In genomic region chr1:27644369-27645070, GRCh38 we compare ENCODE assay signal across 11 cellular contexts. TPM values are rescaled to one million over a fixed set of nuclear protein-coding genes. Genes with fewer than 3 reads are reported as not detected.
"Had no signal": no experiment of that assay in that cellular context is flagged by ENCODE, and none has a peak within 500 bp of the region (broad histone marks: within the 10 kb centered on the region; RNA-seq: fewer than 3 reads in every experiment).

No MANE protein-coding gene starts in this region.

- H3K36me3 ChIP-seq: gastroesophageal sphincter, left ventricle myocardium inferior, tibial artery, uterus had no signal

- H3K36me3 Mint-ChIP-seq: memory B cell had no signal

- H3K27me3 Mint-ChIP-seq: memory B cell had no signal

- H3K4me3 ChIP-seq: gastroesophageal sphincter, left ventricle myocardium inferior, skin epidermis, tibial artery, uterus had no signal

- H3K27me3 ChIP-seq: gastroesophageal sphincter, tibial artery, uterus had no signal

- H3K9me3 Mint-ChIP-seq: activated CD4-positive, alpha-beta memory T cell treated with anti-CD3 and anti-CD28 coated beads, Interleukin-2, amount 10 ng/mL, durations not matched to agents 7 days and 5 days; activated T-helper 1 cell treated with anti-CD3 and anti-CD28 coated beads, Interleukin-12 subunit alpha, Interleukin-12 subunit beta, Interleukin-2, Interleukin-4 antibody, amounts not matched to agents 30 ng/mL and 10 ng/mL and 1 ng/mL, durations not matched to agents 14 hours and 24 hours and 36 hours; memory B cell had no signal

- H3K4me1 ChIP-seq: uterus had no signal

- DNase-seq: cortex of kidney, T1000 had no signal

- H3K4me3 Mint-ChIP-seq: activated CD4-positive, alpha-beta memory T cell treated with anti-CD3 and anti-CD28 coated beads, Interleukin-2, amount 10 ng/mL, durations not matched to agents 7 days and 5 days; activated T-helper 1 cell treated with anti-CD3 and anti-CD28 coated beads, Interleukin-12 subunit alpha, Interleukin-12 subunit beta, Interleukin-2, Interleukin-4 antibody, amounts not matched to agents 30 ng/mL and 10 ng/mL and 1 ng/mL, durations not matched to agents 14 hours and 24 hours and 36 hours; memory B cell had no signal

- H3K27ac ChIP-seq: gastroesophageal sphincter, left ventricle myocardium inferior, tibial artery, uterus had no signal

- H3K27ac Mint-ChIP-seq: activated CD4-positive, alpha-beta memory T cell treated with anti-CD3 and anti-CD28 coated beads, Interleukin-2, amount 10 ng/mL, durations not matched to agents 7 days and 5 days; activated T-helper 1 cell treated with anti-CD3 and anti-CD28 coated beads, Interleukin-12 subunit alpha, Interleukin-12 subunit beta, Interleukin-2, Interleukin-4 antibody, amounts not matched to agents 30 ng/mL and 10 ng/mL and 1 ng/mL, durations not matched to agents 14 hours and 24 hours and 36 hours; memory B cell had no signal

- H3K9me3 ChIP-seq: gastroesophageal sphincter, left ventricle myocardium inferior, tibial artery, uterus had no signal

RNA-seq across cellular contexts. Expression of gene FGR, which starts 9.5 kb away (rescaled TPM):
- total RNA-seq: activated CD4-positive, alpha-beta memory T cell treated with anti-CD3 and anti-CD28 coated beads, Interleukin-2, amount 10 ng/mL, durations not matched to agents 7 days and 5 days; epithelial cell of proximal tubule had no signal
